ENCODE assay signal across 8 cellular contexts in genomic region chr17:74776044-74776962, GRCh38. TPM values are rescaled to one million over a fixed set of nuclear protein-coding genes. Genes with fewer than 3 reads are reported as not detected.
DNase-seq lines count a peak whose midpoint lies in the region; ATAC-seq lines count a peak whose summit lies in the region.

Gene NAT9, minus strand, starts transcription at chr17:74776345. Its CDS starts 647 bp downstream, at chr17:74775698.

- peak; percentile 67 for ATAC-seq in GM21367 (IDR thresholded peaks at IDR 0.05; ENCODE audit: unreplicated experiment)

- H2AK5ac ChIP-seq in mesendoderm (ENCODE audit: low read length) = peak within 1 kb of the TSS; percentile 41

- peak within 1 kb of the TSS; percentile 31 for H2BK5ac ChIP-seq in mesendoderm (ENCODE audit: low read length)

- no CpG with 5 or more reads among the region's 64 CpGs for WGBS in mesendoderm (ENCODE audit: extremely low coverage, insufficient coverage, low lambda C conversion rate)

- no peak within 1 kb of the TSS for H4K5ac ChIP-seq in mesendoderm (ENCODE audit: low read length)

- H3K4me2 ChIP-seq in mesendoderm (ENCODE audit: low read length) = peak within 1 kb of the TSS; percentile 95

- H3K18ac ChIP-seq in mesendoderm (ENCODE audit: low read length) = peak within 1 kb of the TSS; percentile 52

- H4K8ac ChIP-seq in mesendoderm (ENCODE audit: low read depth, low read length) = no peak within 1 kb of the TSS

- H3K36me3 ChIP-seq in endocrine pancreas (ENCODE audit: control insufficient read depth, insufficient read depth, low read length) (no peaks in the 10 kb centered on the region), mesendoderm (ENCODE audit: control insufficient read depth, insufficient read depth, low read length) (peaks cover under 1% of the 10 kb centered on the region)

- H3K9ac ChIP-seq in endocrine pancreas (ENCODE audit: control insufficient read depth, insufficient read depth, low read length) (peak within 1 kb of the TSS; percentile 96), mesendoderm (ENCODE audit: low read length) (peak within 1 kb of the TSS; percentile 93)

- peak within 1 kb of the TSS; percentile 87 for H3K27ac ChIP-seq in mesendoderm (ENCODE audit: low read depth, low read length)

- H3K9me3 ChIP-seq in endocrine pancreas (ENCODE audit: control insufficient read depth, low read length) = no peaks in the 10 kb centered on the region

- H3K56ac ChIP-seq in mesendoderm (ENCODE audit: low read length) = peak within 1 kb of the TSS; percentile 92

- peaks cover 20% of the 10 kb centered on the region for H3K79me1 ChIP-seq in mesendoderm (ENCODE audit: low read length)

- peak within 1 kb of the TSS; percentile 63 for H3K4ac ChIP-seq in mesendoderm (ENCODE audit: low read depth, low read length)

- no peak within 1 kb of the TSS for H2BK15ac ChIP-seq in mesendoderm (replicated peaks; ENCODE audit: low read depth)

- no peaks in the 10 kb centered on the region for H3K27me3 ChIP-seq in endocrine pancreas (ENCODE audit: control insufficient read depth, insufficient read depth, low read length)
- no peaks in the 10 kb centered on the region for H3K27me3 ChIP-seq in mesendoderm (ENCODE audit: insufficient read depth, low read length, poor library complexity)

- peak; percentile 96 for DNase-seq in COLO668 (lab: John Stamatoyannopoulos, UW; ENCODE audit: unreplicated experiment)
- DNase-seq in HUDEP-2 (lab: John Stamatoyannopoulos, UW; ENCODE audit: unreplicated experiment in 76 of 76) = peak in 74 of 76 experiments; percentile 43 to 99 (median 96)
- DNase-seq in NOMO-1 treated with dmso at 0.1 percent for 144 hours (lab: John Stamatoyannopoulos, UW; ENCODE audit: unreplicated experiment) = peak; percentile 96
- peak; percentile 99 to 100 (median 99) for DNase-seq in activated CD8-positive, alpha-beta memory T cell treated with anti-CD3 and anti-CD28 coated beads for 48 hours (ENCODE audit: low read depth in 2 of 3, low spot score in 2 of 3)
- peak; percentile 98 for DNase-seq in mesendoderm
- peak; percentile 99 for DNase-seq in stimulated activated CD8-positive, alpha-beta memory T cell treated with anti-CD3 and anti-CD28 coated beads, Interleukin-12 subunit alpha, Interleukin-12 subunit beta, amount 100 ng/mL, for 4 hours (ENCODE audit: low read depth)

- H3K4me1 ChIP-seq in endocrine pancreas (ENCODE audit: control insufficient read depth, insufficient read depth, low read length) (no peaks in the 10 kb centered on the region), mesendoderm (ENCODE audit: control insufficient read depth, low read depth, low read length) (peaks cover 3% of the 10 kb centered on the region)

- H2BK120ac ChIP-seq in mesendoderm (ENCODE audit: low read depth, low read length) = peak within 1 kb of the TSS; percentile 56

- peak within 1 kb of the TSS; percentile 92 for H3K4me3 ChIP-seq in endocrine pancreas (ENCODE audit: control insufficient read depth, insufficient read depth, low read length)
- peak within 1 kb of the TSS; percentile 89 for H3K4me3 ChIP-seq in mesendoderm (ENCODE audit: low read length)

- H3K79me2 ChIP-seq in mesendoderm (ENCODE audit: control insufficient read depth, insufficient read depth, low read length) = peaks cover 13% of the 10 kb centered on the region

- H3K23ac ChIP-seq in mesendoderm (ENCODE audit: low read length) = no peak within 1 kb of the TSS

RNA-seq across cellular contexts. Expression of gene NAT9, which starts in this region (rescaled TPM):
- 13.4 TPM for polyA plus RNA-seq in mesendoderm (2013, experiment 1 of 2)
- polyA plus RNA-seq in mesendoderm (2013, experiment 2 of 2) = 13.7 TPM

Comparison
In these comparisons a context has a peak if more than half of its experiments do, and no peak if none do; other contexts are left out.
1. Peak in every context shown above with its lines: DNase-seq, ATAC-seq, H3K4me3 ChIP-seq and H3K27ac ChIP-seq.